ENCODE assay signal across 1 cellular context in the genomic region with DNA sequence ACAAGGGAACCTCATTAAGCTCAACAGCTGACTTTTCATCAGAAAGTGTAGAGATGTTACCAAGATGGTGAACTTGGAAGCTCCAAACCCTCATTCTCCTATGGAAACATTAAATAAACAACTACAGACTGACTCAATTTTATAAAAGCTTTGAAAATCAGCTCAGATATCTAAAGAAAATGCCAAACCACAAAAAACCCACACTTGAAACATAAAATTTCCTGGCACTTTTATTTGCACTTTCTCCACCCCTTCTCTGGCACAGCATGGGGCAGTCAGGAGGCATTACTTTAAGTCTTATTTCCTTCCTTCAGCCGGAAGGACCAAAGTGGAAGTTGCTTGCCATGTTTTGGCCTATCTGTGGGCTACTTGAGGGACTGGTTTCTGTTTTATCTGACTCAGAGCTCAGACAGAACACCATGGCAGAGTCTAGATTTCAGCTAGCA.
TF ChIP-seq lines count a peak whose summit lies in the region.

No MANE protein-coding gene starts in this region.

TF ChIP-seq in HCT116, 20 proteins besides CTCF, POLR2A, EP300 and RAD21 (continued from another document):
- no peak for TF ChIP-seq JUND (IDR thresholded peaks at IDR 0.05)
- no peak for TF ChIP-seq CBX3 (IDR thresholded peaks at IDR 0.05; ENCODE audit: low read depth)
- no peak for TF ChIP-seq POLR2AphosphoS5 (IDR thresholded peaks at IDR 0.05; ENCODE audit: low read depth, low read length)
- TF ChIP-seq, protein P1, sequence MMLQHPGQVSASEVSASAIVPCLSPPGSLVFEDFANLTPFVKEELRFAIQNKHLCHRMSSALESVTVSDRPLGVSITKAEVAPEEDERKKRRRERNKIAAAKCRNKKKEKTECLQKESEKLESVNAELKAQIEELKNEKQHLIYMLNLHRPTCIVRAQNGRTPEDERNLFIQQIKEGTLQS (IDR thresholded peaks at IDR 0.05): no peak
- no peak for TF ChIP-seq FOSL1 (IDR thresholded peaks at IDR 0.05; ENCODE audit: low read depth)
- no peak for TF ChIP-seq SIN3A (IDR thresholded peaks at IDR 0.05; ENCODE audit: low read depth)
- TF ChIP-seq, protein P2, sequence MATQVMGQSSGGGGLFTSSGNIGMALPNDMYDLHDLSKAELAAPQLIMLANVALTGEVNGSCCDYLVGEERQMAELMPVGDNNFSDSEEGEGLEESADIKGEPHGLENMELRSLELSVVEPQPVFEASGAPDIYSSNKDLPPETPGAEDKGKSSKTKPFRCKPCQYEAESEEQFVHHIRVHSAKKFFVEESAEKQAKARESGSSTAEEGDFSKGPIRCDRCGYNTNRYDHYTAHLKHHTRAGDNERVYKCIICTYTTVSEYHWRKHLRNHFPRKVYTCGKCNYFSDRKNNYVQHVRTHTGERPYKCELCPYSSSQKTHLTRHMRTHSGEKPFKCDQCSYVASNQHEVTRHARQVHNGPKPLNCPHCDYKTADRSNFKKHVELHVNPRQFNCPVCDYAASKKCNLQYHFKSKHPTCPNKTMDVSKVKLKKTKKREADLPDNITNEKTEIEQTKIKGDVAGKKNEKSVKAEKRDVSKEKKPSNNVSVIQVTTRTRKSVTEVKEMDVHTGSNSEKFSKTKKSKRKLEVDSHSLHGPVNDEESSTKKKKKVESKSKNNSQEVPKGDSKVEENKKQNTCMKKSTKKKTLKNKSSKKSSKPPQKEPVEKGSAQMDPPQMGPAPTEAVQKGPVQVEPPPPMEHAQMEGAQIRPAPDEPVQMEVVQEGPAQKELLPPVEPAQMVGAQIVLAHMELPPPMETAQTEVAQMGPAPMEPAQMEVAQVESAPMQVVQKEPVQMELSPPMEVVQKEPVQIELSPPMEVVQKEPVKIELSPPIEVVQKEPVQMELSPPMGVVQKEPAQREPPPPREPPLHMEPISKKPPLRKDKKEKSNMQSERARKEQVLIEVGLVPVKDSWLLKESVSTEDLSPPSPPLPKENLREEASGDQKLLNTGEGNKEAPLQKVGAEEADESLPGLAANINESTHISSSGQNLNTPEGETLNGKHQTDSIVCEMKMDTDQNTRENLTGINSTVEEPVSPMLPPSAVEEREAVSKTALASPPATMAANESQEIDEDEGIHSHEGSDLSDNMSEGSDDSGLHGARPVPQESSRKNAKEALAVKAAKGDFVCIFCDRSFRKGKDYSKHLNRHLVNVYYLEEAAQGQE (IDR thresholded peaks at IDR 0.05; ENCODE audit: low read depth): no peak
TF ChIP-seq in HCT116: peak in this region for 0.
